ENCODE assay signal across 27 cellular contexts in genomic region chr14:24264298-24264697, GRCh38. TPM values are rescaled to one million over a fixed set of nuclear protein-coding genes. Genes with fewer than 3 reads are reported as not detected.
DNase-seq lines count a peak whose midpoint lies in the region; ATAC-seq and TF ChIP-seq lines count a peak whose summit lies in the region.
"Had no signal": no experiment of that assay in that cellular context is flagged by ENCODE, and none has a peak within 500 bp of the region (broad histone marks: within the 10 kb centered on the region; RNA-seq: fewer than 3 reads in every experiment).

No MANE protein-coding gene starts in this region.

- H2BK5ac ChIP-seq in neuronal stem cell (ENCODE audit: low read length): peak overlapping the region; percentile 27

- H3K4me3 Mint-ChIP-seq in CD4-positive, alpha-beta memory T cell: no peak overlapping the region
- H3K4me3 Mint-ChIP-seq in Calu3 (ENCODE audit: low read depth, unreplicated experiment): no peak overlapping the region
- H3K4me3 Mint-ChIP-seq: activated naive CD8-positive, alpha-beta T cell treated with anti-CD3 and anti-CD28 coated beads, Interleukin-2, amount 10 ng/mL, durations not matched to agents 7 days and 5 days; HFFc6 had no signal

- POLR2A ChIA-PET in CD4-positive, alpha-beta memory T cell (lab: Charles Lee; ENCODE audit: partially characterized antibody): interaction anchor here (1.2 to 1.5 kb wide), 3 partner anchors 10 to 165 kb away, joined by 3 to 4 read pairs (median 3); partner anchors contain the start of genes CBLN3, KHNYN and TINF2

- no peak overlapping the region for H3K4me2 ChIP-seq in neuronal stem cell (ENCODE audit: insufficient read depth, low read length, poor library complexity, severe bottlenecking)
- H3K4me2 ChIP-seq: BLaER1 treated with 17β-estradiol and CSF1 and Interleukin-3, amounts not matched to agents 10 nM and 100 nM; hepatocyte had no signal

- H3K23ac ChIP-seq in neuronal stem cell (ENCODE audit: low read depth, low read length, poor library complexity): no peak overlapping the region

- no CpG with 5 or more reads among the region's 6 CpGs for WGBS in neuronal stem cell (ENCODE audit: extremely low coverage in 2 of 2, insufficient read length in 2 of 2, insufficient replicate concordance in 1 of 2), 2 donors
- 79% methylated on average over 5 of the region's 6 CpGs for WGBS in esophagus muscularis mucosa

- H2BK15ac ChIP-seq in neuronal stem cell (ENCODE audit: low read length): no peak overlapping the region

- peaks cover 34% of the 10 kb centered on the region for H3K36me3 ChIP-seq in RWPE2 (ENCODE audit: low read depth)
- H3K36me3 ChIP-seq in neuronal stem cell (replicated peaks in 1 of 2; ENCODE audit: control insufficient read depth in 2 of 2, insufficient read depth in 2 of 2, low read length in 2 of 2): peaks cover 7 to 13% of the 10 kb centered on the region in 2 donors
- H3K36me3 ChIP-seq in CD4-positive, alpha-beta memory T cell (ENCODE audit: insufficient read depth, low read length): peaks cover 27% of the 10 kb centered on the region
- H3K36me3 ChIP-seq in esophagus muscularis mucosa: peaks cover 20 to 55% (median 41%) of the 10 kb centered on the region in 4 donors
- H3K36me3 ChIP-seq: MG63, uterus had no signal

- peak overlapping the region; percentile 88 for H3K27ac ChIP-seq in RWPE2 (ENCODE audit: poor library complexity, severe bottlenecking)
- H3K27ac ChIP-seq in neuronal stem cell (replicated peaks; ENCODE audit: low read length): no peak overlapping the region
- H3K27ac ChIP-seq in CD4-positive, alpha-beta memory T cell (ENCODE audit: low read depth, low read length): no peak overlapping the region
- no peak overlapping the region for H3K27ac ChIP-seq in esophagus muscularis mucosa (replicated peaks in 1 of 4)
- H3K27ac ChIP-seq: BLaER1 treated with 17β-estradiol and CSF1 and Interleukin-3, amounts not matched to agents 10 nM and 100 nM; gastrocnemius medialis; hepatocyte; uterus; VCaP had no signal

- CTCF ChIA-PET in CD4-positive, alpha-beta memory T cell (lab: Charles Lee; ENCODE audit: partially characterized antibody): interaction anchor here (1.0 to 2.0 kb wide), 2 partner anchors 18 to 21 kb away, joined by 3 to 8 read pairs; partner anchors contain the start of gene TINF2
- CTCF ChIA-PET in Calu3 (lab: Charles Lee): no interaction called here

- TF ChIP-seq CTCF in RWPE2 (IDR thresholded peaks at IDR 0.05; ENCODE audit: poor library complexity, severe bottlenecking) (no peak), Calu3 (IDR thresholded peaks at IDR 0.05; ENCODE audit: unreplicated experiment) (no peak), esophagus muscularis mucosa (IDR thresholded peaks at IDR 0.05) (no peak)

- ATAC-seq in RWPE2 (ENCODE audit: low read depth): peak; percentile 73
- peak; percentile 77 for ATAC-seq in esophagus mucosa
- ATAC-seq: gastrocnemius medialis had no signal

- H3K4ac ChIP-seq in neuronal stem cell (ENCODE audit: low read length): no peak overlapping the region

- DNase-seq in ELF-1 (ENCODE audit: low read depth, low spot score) (peak; percentile 10), RWPE2 (ENCODE audit: low spot score) (no peak), neuronal stem cell (ENCODE audit: low spot score) (no peak), Calu3 (no peak), esophagus muscularis mucosa (ENCODE audit: extremely low spot score) (no peak), SIG-M5 (lab: John Stamatoyannopoulos, UW) (no peak)
- DNase-seq in CD4-positive, alpha-beta memory T cell: no peak
- DNase-seq: activated CD8-positive, alpha-beta memory T cell treated with anti-CD3 and anti-CD28 coated beads, Interleukin-2, amount 50 U/mL, for 4 hours; activated naive CD8-positive, alpha-beta T cell treated with anti-CD3 and anti-CD28 coated beads, Interleukin-2, amount 10 ng/mL, durations not matched to agents 7 days and 5 days; cerebellar nuclear complex; EL; gastrocnemius medialis; HFFc6; MG63; NCI-H1417 treated with DMSO at 0.1 percent for 48 hours; NCI-H2081 treated with DMSO at 0.1 percent for 48 hours; nucleus accumbens; Right ventricle myocardium superior; small intestine; stimulated activated CD4-positive, alpha-beta T cell treated with anti-CD3 and anti-CD28 coated beads, Interleukin-2, amount 100 ng/mL, for 24 hours; substantia nigra; uterus had no signal

- H3K4me1 ChIP-seq in RWPE2 (ENCODE audit: insufficient read depth, poor library complexity, severe bottlenecking): peaks cover 23% of the 10 kb centered on the region
- no peaks in the 10 kb centered on the region for H3K4me1 ChIP-seq in neuronal stem cell (ENCODE audit: control insufficient read depth in 2 of 2, insufficient read depth in 1 of 2, low read depth in 1 of 2, low read length in 2 of 2)
- no peaks in the 10 kb centered on the region for H3K4me1 ChIP-seq in CD4-positive, alpha-beta memory T cell (ENCODE audit: insufficient read depth, low read length)
- H3K4me1 ChIP-seq in esophagus muscularis mucosa: peaks cover 0 to 2% (median under 1%) of the 10 kb centered on the region in 4 donors
- H3K4me1 ChIP-seq: gastrocnemius medialis, uterus had no signal

- intact Hi-C loops in CD4-positive, alpha-beta memory T cell (cut with micrococcal nuclease): no loop called here
- intact Hi-C loops in Calu3 (cut with micrococcal nuclease; ENCODE audit: unreplicated experiment) (no loop called here), esophagus muscularis mucosa (cut with DNase I) (no loop called here)

- H3K14ac ChIP-seq in neuronal stem cell (ENCODE audit: low read length): no peak overlapping the region

- H3K79me1 ChIP-seq in neuronal stem cell (ENCODE audit: low read depth, low read length): no peaks in the 10 kb centered on the region

- TF ChIP-seq POLR2A in esophagus muscularis mucosa (IDR thresholded peaks at IDR 0.05; ENCODE audit: low read depth): no peak

- H2BK120ac ChIP-seq in neuronal stem cell (ENCODE audit: low read depth, low read length): no peak overlapping the region

- no peak overlapping the region for H3K18ac ChIP-seq in neuronal stem cell (ENCODE audit: low read length)

- no peak overlapping the region for H2AFZ ChIP-seq in neuronal stem cell (ENCODE audit: low read length)
- H2AFZ ChIP-seq: hepatocyte had no signal

- no peak overlapping the region for H2BK12ac ChIP-seq in neuronal stem cell (ENCODE audit: low read length)

- H3K4me3 ChIP-seq in RWPE2 (ENCODE audit: severe bottlenecking) (no peak overlapping the region), neuronal stem cell (ENCODE audit: low read length in 2 of 2) (no peak overlapping the region), esophagus muscularis mucosa (no peak overlapping the region)
- H3K4me3 ChIP-seq in CD4-positive, alpha-beta memory T cell (ENCODE audit: low read length in 2 of 2): no peak overlapping the region
- H3K4me3 ChIP-seq: BLaER1 treated with 17β-estradiol and CSF1 and Interleukin-3, amounts not matched to agents 10 nM and 100 nM; gastrocnemius medialis; hepatocyte; K562; MG63; uterus had no signal

- no TSS peak for BruUV-seq in Calu3 (replicated peaks; lab: Mats Ljungman, UMichigan)

- peaks cover 32 to 46% of the 10 kb centered on the region in 2 donors for H3K36me3 Mint-ChIP-seq in CD4-positive, alpha-beta memory T cell
- peaks cover 7% of the 10 kb centered on the region for H3K36me3 Mint-ChIP-seq in Calu3 (ENCODE audit: insufficient read depth, unreplicated experiment)

- peaks cover 0 to 5% (median under 1%) of the 10 kb centered on the region in 4 donors for H3K4me1 Mint-ChIP-seq in CD4-positive, alpha-beta memory T cell
- no peaks in the 10 kb centered on the region for H3K4me1 Mint-ChIP-seq in Calu3 (ENCODE audit: low read depth, unreplicated experiment)

- no peaks in the 10 kb centered on the region for H3K27me3 ChIP-seq in RWPE2 (ENCODE audit: insufficient read depth, poor library complexity, severe bottlenecking)
- no peaks in the 10 kb centered on the region for H3K27me3 ChIP-seq in neuronal stem cell (ENCODE audit: control insufficient read depth in 3 of 3, insufficient read depth in 3 of 3, low read depth in 1 of 3, low read length in 3 of 3)
- no peaks in the 10 kb centered on the region for H3K27me3 ChIP-seq in CD4-positive, alpha-beta memory T cell (ENCODE audit: insufficient read depth, low read length)
- no peaks in the 10 kb centered on the region for H3K27me3 ChIP-seq in esophagus muscularis mucosa
- H3K27me3 ChIP-seq: BLaER1 treated with 17β-estradiol and CSF1 and Interleukin-3, amounts not matched to agents 10 nM and 100 nM; gastrocnemius medialis; hepatocyte; MG63; uterus had no signal

- H3K9me3 Mint-ChIP-seq in CD4-positive, alpha-beta memory T cell: no peaks in the 10 kb centered on the region
- H3K9me3 Mint-ChIP-seq in Calu3 (ENCODE audit: low read depth, unreplicated experiment): no peaks in the 10 kb centered on the region
- H3K9me3 Mint-ChIP-seq: activated naive CD8-positive, alpha-beta T cell treated with anti-CD3 and anti-CD28 coated beads, Interleukin-2, amount 10 ng/mL, durations not matched to agents 7 days and 5 days; HFFc6 had no signal

- no peaks in the 10 kb centered on the region for H3K27me3 Mint-ChIP-seq in CD4-positive, alpha-beta memory T cell
- no peaks in the 10 kb centered on the region for H3K27me3 Mint-ChIP-seq in Calu3 (ENCODE audit: unreplicated experiment)
- H3K27me3 Mint-ChIP-seq: activated naive CD8-positive, alpha-beta T cell treated with anti-CD3 and anti-CD28 coated beads, Interleukin-2, amount 10 ng/mL, durations not matched to agents 7 days and 5 days had no signal

- TF ChIP-seq EP300 in esophagus muscularis mucosa (IDR thresholded peaks at IDR 0.05): no peak

- peak overlapping the region; percentile 30 for H3K9ac ChIP-seq in neuronal stem cell (ENCODE audit: low read depth, low read length, poor library complexity)

- H4K91ac ChIP-seq in neuronal stem cell (ENCODE audit: low read depth, low read length, poor library complexity): no peak overlapping the region

- H3K27ac Mint-ChIP-seq in CD4-positive, alpha-beta memory T cell: peak overlapping the region in 1 of 7 donors; percentile 23
- H3K27ac Mint-ChIP-seq in Calu3 (ENCODE audit: unreplicated experiment): no peak overlapping the region
- H3K27ac Mint-ChIP-seq: activated naive CD8-positive, alpha-beta T cell treated with anti-CD3 and anti-CD28 coated beads, Interleukin-2, amount 10 ng/mL, durations not matched to agents 7 days and 5 days; HFFc6 had no signal

- H2AK5ac ChIP-seq in neuronal stem cell (ENCODE audit: low read depth, low read length): no peak overlapping the region

- H4K8ac ChIP-seq in neuronal stem cell (ENCODE audit: low read depth, low read length): no peak overlapping the region

- no peaks in the 10 kb centered on the region for H3K9me3 ChIP-seq in RWPE2 (ENCODE audit: severe bottlenecking)
- H3K9me3 ChIP-seq in neuronal stem cell (replicated peaks in 1 of 2; ENCODE audit: control insufficient read depth in 2 of 2, insufficient read depth in 1 of 2, low read depth in 1 of 2, low read length in 2 of 2): no peaks in the 10 kb centered on the region
- H3K9me3 ChIP-seq in CD4-positive, alpha-beta memory T cell (ENCODE audit: control insufficient read depth in 1 of 2, low read length in 2 of 2): no peaks in the 10 kb centered on the region
- no peaks in the 10 kb centered on the region for H3K9me3 ChIP-seq in esophagus muscularis mucosa
- H3K9me3 ChIP-seq: BLaER1 treated with 17β-estradiol and CSF1 and Interleukin-3, amounts not matched to agents 10 nM and 100 nM; gastrocnemius medialis; MG63; uterus had no signal

RNA-seq across cellular contexts. Expression of gene TGM1, which starts 1.3 kb away (rescaled TPM):
- total RNA-seq in esophagus mucosa (1,652 TPM), Calu3 (2022) (4.5 and 7.5 TPM in 2 replicates), esophagus muscularis mucosa (1 to 10 TPM in 2 of 4 donors, under 1 TPM in 2; 0.52 to 3.3 (median 1.6) TPM)
- polyA plus RNA-seq in neuronal stem cell (2013, experiment 1 of 2): 2.2 TPM
- 2.3 TPM for polyA plus RNA-seq in neuronal stem cell (2013, experiment 2 of 2)
- total RNA-seq in CD4-positive, alpha-beta memory T cell: 10 to 100 TPM; 11.0 to 16.1 TPM
- polyA plus RNA-seq in CD4-positive, alpha-beta memory T cell: under 1 TPM; 0.11 to 0.12 TPM

RNA-seq across cellular contexts. Expression of gene RABGGTA, which starts 7.1 kb away (rescaled TPM):
- 91.5 TPM for total RNA-seq in esophagus mucosa
- 21.6 TPM for polyA plus RNA-seq in neuronal stem cell (2013, experiment 1 of 2)
- polyA plus RNA-seq in neuronal stem cell (2013, experiment 2 of 2): 20.2 TPM
- total RNA-seq in CD4-positive, alpha-beta memory T cell: 10 to 100 TPM; 55.6 to 62.5 TPM
- polyA plus RNA-seq in CD4-positive, alpha-beta memory T cell: 10 to 100 TPM; 22.9 to 32.5 TPM
- 35.3 and 42.2 TPM in 2 replicates for total RNA-seq in Calu3 (2022)
- 10 to 100 TPM; 14.6 to 27.8 (median 20.3) TPM for total RNA-seq in esophagus muscularis mucosa

RNA-seq across cellular contexts. Expression of gene TINF2, which starts 21.9 kb away (rescaled TPM):
- total RNA-seq in esophagus mucosa (97.0 TPM), Calu3 (2022) (38.3 and 40.4 TPM in 2 replicates), esophagus muscularis mucosa (10 to 100 TPM; 49.4 to 89.0 (median 81.0) TPM)
- 62.9 TPM for polyA plus RNA-seq in neuronal stem cell (2013, experiment 1 of 2)
- 61.9 TPM for polyA plus RNA-seq in neuronal stem cell (2013, experiment 2 of 2)
- total RNA-seq in CD4-positive, alpha-beta memory T cell: 100 to 1,000 TPM; 131 to 132 TPM
- 100 to 1,000 TPM; 151 to 169 TPM for polyA plus RNA-seq in CD4-positive, alpha-beta memory T cell

RNA-seq across cellular contexts. Expression of gene GMPR2, which starts 31.6 kb away (rescaled TPM):
- 38.9 TPM for total RNA-seq in esophagus mucosa
- 59.3 TPM for polyA plus RNA-seq in neuronal stem cell (2013, experiment 1 of 2)
- polyA plus RNA-seq in neuronal stem cell (2013, experiment 2 of 2): 60.1 TPM
- 10 to 100 TPM; 91.0 to 95.8 TPM for total RNA-seq in CD4-positive, alpha-beta memory T cell
- 100 to 1,000 TPM; 103 to 116 TPM for polyA plus RNA-seq in CD4-positive, alpha-beta memory T cell
- 61.3 and 63.4 TPM in 2 replicates for total RNA-seq in Calu3 (2022)
- total RNA-seq in esophagus muscularis mucosa: 10 to 100 TPM; 43.1 to 53.4 (median 50.5) TPM

RNA-seq across cellular contexts. Expression of gene NEDD8, which starts 32.1 kb away (rescaled TPM):
- total RNA-seq in esophagus mucosa (131 TPM), Calu3 (2022) (192 and 198 TPM in 2 replicates), esophagus muscularis mucosa (100 to 1,000 TPM; 117 to 152 (median 131) TPM)
- 312 TPM for polyA plus RNA-seq in neuronal stem cell (2013, experiment 1 of 2)
- polyA plus RNA-seq in neuronal stem cell (2013, experiment 2 of 2): 307 TPM
- 100 to 1,000 TPM; 116 to 127 TPM for total RNA-seq in CD4-positive, alpha-beta memory T cell
- polyA plus RNA-seq in CD4-positive, alpha-beta memory T cell: 100 to 1,000 TPM; 351 to 425 TPM

Comparison
In these comparisons a context has a peak if more than half of its experiments do, and no peak if none do; other contexts are left out.
1. RNA of gene TGM1, which starts 1.3 kb away (total RNA-seq): 1,652 TPM in esophagus mucosa (single experiment); 11.0 to 16.1 TPM in CD4-positive, alpha-beta memory T cell, 4.5 to 7.5 TPM in Calu3 and 0.52 to 3.3 TPM in esophagus muscularis mucosa; every median in the first group is over 10 times any median in the second.